Comparison of ENCODE assay signal across 16 cellular contexts in genomic region chr2:141968377-141968920, GRCh38.
DNase-seq lines count a peak whose midpoint lies in the region; ATAC-seq, FAIRE-seq and TF ChIP-seq lines count a peak whose summit lies in the region.
"Had no signal": no experiment of that assay in that cellular context is flagged by ENCODE, and none has a peak within 500 bp of the region (broad histone marks: within the 10 kb centered on the region; RNA-seq: fewer than 3 reads in every experiment).

No MANE protein-coding gene starts in this region.

- DNase-seq in GM06990 (ENCODE audit: extremely low read depth, insufficient read length) = peak; percentile 1
- peak; percentile 16 to 72 for DNase-seq in NOMO-1 (lab: John Stamatoyannopoulos, UW; ENCODE audit: unreplicated experiment in 2 of 2)
- DNase-seq in astrocyte of the hippocampus (ENCODE audit: low read depth, low spot score) = peak; percentile 3
- no peak for DNase-seq in NCI-H748 treated with DMSO at 0.1 percent for 48 hours (lab: John Stamatoyannopoulos, UW)
- DNase-seq in hippocampal formation (lab: John Stamatoyannopoulos, UW) = no peak
- DNase-seq in GM10266 (ENCODE audit: extremely low spot score) = no peak
- DNase-seq: activated effector memory CD4-positive, alpha-beta T cell treated with Interleukin-2 at 50 U/mL for 16 hours; gastrocnemius medialis; mesendoderm; NCI-H2171 treated with DMSO at 0.1 percent for 48 hours; upper lobe of left lung had no signal

- peak; percentile 85 for FAIRE-seq in islet of Langerhans (lab: Jason Lieb, UNC)
- FAIRE-seq: GM18507 had no signal

- TF ChIP-seq CTCF in GM06990 (IDR thresholded peaks at IDR 0.05; ENCODE audit: insufficient read depth, low read length, poor library complexity, severe bottlenecking) (no peak), GM10266 (IDR thresholded peaks at IDR 0.05; ENCODE audit: control insufficient read depth, insufficient read depth, low read depth, missing control alignments) (no peak)

- no peaks in the 10 kb centered on the region for H3K36me3 ChIP-seq in GM06990 (ENCODE audit: control insufficient read depth, insufficient read depth, low read length)
- H3K36me3 ChIP-seq: gastrocnemius medialis, neutrophil, upper lobe of left lung had no signal

- H3K4me3 ChIP-seq in GM06990 (replicated peaks; ENCODE audit: low read depth, low read length) = no peak overlapping the region
- H3K4me3 ChIP-seq: gastrocnemius medialis, SK-N-MC, upper lobe of left lung had no signal

- no peak for ATAC-seq in HG02588 (IDR thresholded peaks at IDR 0.05; ENCODE audit: unreplicated experiment)
- ATAC-seq: gastrocnemius medialis had no signal

- no peaks in the 10 kb centered on the region for H3K27me3 ChIP-seq in GM06990 (replicated peaks; ENCODE audit: control insufficient read depth, insufficient read depth, low read length)
- H3K27me3 ChIP-seq: gastrocnemius medialis, neutrophil, upper lobe of left lung had no signal

Comparison
In these comparisons a context has a peak if more than half of its experiments do, and no peak if none do; other contexts are left out.
1. DNase-seq: peak in GM06990 (single experiment), NOMO-1 (2 of 2) and astrocyte of the hippocampus (single experiment); none in NCI-H748 treated with DMSO at 0.1 percent for 48 hours (single experiment), hippocampal formation (0 of 2) and GM10266 (single experiment).